ENCODE assay signal across 28 cellular contexts in the genomic region with DNA sequence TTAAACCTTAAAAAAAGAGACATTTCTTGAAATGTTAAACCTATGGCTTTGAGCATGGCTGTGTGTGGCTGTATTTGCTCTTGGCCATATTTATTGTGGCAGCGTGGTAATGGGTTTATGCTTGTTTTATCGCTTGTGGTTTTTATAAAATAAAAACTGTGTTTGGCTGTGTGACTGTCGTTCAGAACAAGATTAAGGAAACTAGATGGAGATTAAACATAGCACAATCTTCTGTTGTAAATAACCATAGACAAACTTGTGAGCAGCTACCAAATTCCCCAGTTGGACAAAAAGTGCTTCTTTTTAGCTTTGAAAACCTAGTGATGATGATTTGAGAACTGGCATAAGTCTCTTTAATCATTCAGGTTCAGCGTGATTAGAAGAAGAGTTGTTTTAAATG.
"Had no signal": no experiment of that assay in that cellular context is flagged by ENCODE, and none has a peak within 500 bp of the region (broad histone marks: within the 10 kb centered on the region; RNA-seq: fewer than 3 reads in every experiment).

No MANE protein-coding gene starts in this region.

- H3K4me3 ChIP-seq: dorsolateral prefrontal cortex, gastrocnemius medialis, heart left ventricle, hepatocyte, left lung, mucosa of descending colon, right atrium auricular region, smooth muscle cell, suprapubic skin, transverse colon, upper lobe of right lung, vagina had no signal

- H3K36me3 ChIP-seq: gastrocnemius medialis, heart left ventricle, right atrium auricular region, suprapubic skin, transverse colon, upper lobe of right lung, vagina had no signal

- H3K27me3 ChIP-seq: dorsolateral prefrontal cortex, gastrocnemius medialis, heart left ventricle, hepatocyte, left lung, right atrium auricular region, suprapubic skin, transverse colon, upper lobe of right lung, vagina had no signal

- H3K4me1 Mint-ChIP-seq: naive B cell had no signal

- H3K9ac ChIP-seq: parathyroid adenoma had no signal

- DNase-seq: dorsolateral prefrontal cortex; effector CD4-positive, alpha-beta T cell; foreskin fibroblast; gastrocnemius medialis; heart left ventricle; kidney; left lung; mesenchymal stem cell; mucosa of descending colon; naive B cell; stimulated activated CD4-positive, alpha-beta T cell treated with anti-CD3 and anti-CD28 coated beads, Interleukin-12 subunit alpha, Interleukin-12 subunit beta, amount 100 ng/mL, for 4 hours; stimulated activated CD4-positive, alpha-beta T cell treated with anti-CD3 and anti-CD28 coated beads, Interleukin-1b, Interleukin-23, amount 100 ng/mL, for 48 hours; stimulated activated CD4-positive, alpha-beta T cell treated with anti-CD3 and anti-CD28 coated beads, Interleukin-4, amount 100 ng/mL, for 1 hour; stimulated activated CD8-positive, alpha-beta memory T cell treated with anti-CD3 and anti-CD28 coated beads, Interleukin-4, amount 100 ng/mL, for 48 hours; stimulated activated naive CD4-positive, alpha-beta T cell; stimulated activated naive CD8-positive, alpha-beta T cell treated with anti-CD3 and anti-CD28 coated beads, Interleukin-15, amount 100 ng/mL, for 72 hours; transverse colon; upper lobe of right lung had no signal

- H3K27ac ChIP-seq: dorsolateral prefrontal cortex, gastrocnemius medialis, heart left ventricle, hepatocyte, left lung, parathyroid adenoma, right atrium auricular region, suprapubic skin, transverse colon, upper lobe of right lung, vagina had no signal

- H3K4me3 Mint-ChIP-seq: mesothelial cell of epicardium; naive B cell; natural killer cell treated with Interleukin-12 subunit alpha and Interleukin-12 subunit beta and Interleukin-15 and Interleukin-18, amount 100 ng/mL, for 72 hours; stimulated activated naive CD8-positive, alpha-beta T cell treated with anti-CD3 and anti-CD28 coated beads, Interleukin-15, amount 100 ng/mL, for 72 hours had no signal

- H3K4me1 ChIP-seq: gastrocnemius medialis, parathyroid adenoma, right atrium auricular region, upper lobe of right lung had no signal

- H2AFZ ChIP-seq: hepatocyte, parathyroid adenoma had no signal

- H3K27me3 Mint-ChIP-seq: naive B cell; natural killer cell treated with Interleukin-12 subunit alpha and Interleukin-12 subunit beta and Interleukin-15 and Interleukin-18, amount 100 ng/mL, for 72 hours; progenitor cell of endocrine pancreas; stimulated activated naive CD8-positive, alpha-beta T cell treated with anti-CD3 and anti-CD28 coated beads, Interleukin-15, amount 100 ng/mL, for 72 hours had no signal

- ATAC-seq: gastrocnemius medialis; heart left ventricle; left lung; mucosa of descending colon; natural killer cell treated with Interleukin-12 subunit alpha and Interleukin-12 subunit beta and Interleukin-15 and Interleukin-18, amount 100 ng/mL, for 72 hours; sciatic nerve; stimulated activated naive CD8-positive, alpha-beta T cell treated with anti-CD3 and anti-CD28 coated beads, Interleukin-15, amount 100 ng/mL, for 72 hours; upper lobe of right lung had no signal

- H3K4me2 ChIP-seq: hepatocyte, smooth muscle cell had no signal

- H3K79me2 ChIP-seq: hepatocyte, parathyroid adenoma had no signal

- H3K9me3 ChIP-seq: gastrocnemius medialis, left lung, mucosa of descending colon, right atrium auricular region, suprapubic skin, transverse colon, upper lobe of right lung, vagina had no signal

- H3K27ac Mint-ChIP-seq: mesothelial cell of epicardium, naive B cell, progenitor cell of endocrine pancreas had no signal
